8 cellular contexts compared by ENCODE assay signal in genomic region chr17:4607773-4608187, GRCh38. TPM values are rescaled to one million over a fixed set of nuclear protein-coding genes. Genes with fewer than 3 reads are reported as not detected.
DNase-seq lines count a peak whose midpoint lies in the region; ATAC-seq, FAIRE-seq and TF ChIP-seq lines count a peak whose summit lies in the region.
"Had no signal": no experiment of that assay in that cellular context is flagged by ENCODE, and none has a peak within 500 bp of the region (broad histone marks: within the 10 kb centered on the region; RNA-seq: fewer than 3 reads in every experiment).

No MANE protein-coding gene starts in this region.

- H3K9me1 ChIP-seq in endothelial cell of umbilical vein (replicated peaks; ENCODE audit: control insufficient read depth, extremely low read depth, insufficient read depth, low read length), result no peaks in the 10 kb centered on the region

- no peaks in the 10 kb centered on the region for H3K9me3 ChIP-seq in endothelial cell of umbilical vein (replicated peaks; ENCODE audit: control insufficient read depth, insufficient read depth, low read length)
- no peaks in the 10 kb centered on the region for H3K9me3 ChIP-seq in mesenchymal stem cell (ENCODE audit: control insufficient read depth, low read length)
- no peaks in the 10 kb centered on the region for H3K9me3 ChIP-seq in transverse colon

- H2AK5ac ChIP-seq in mesenchymal stem cell (ENCODE audit: low read length, severe bottlenecking), result no peak overlapping the region

- no peak overlapping the region for H3K4me3 Mint-ChIP-seq in activated T-helper 17 cell treated with anti-CD3 and anti-CD28 coated beads, Interleukin-2, amount 50 U/mL, for 72 hours

- no peak overlapping the region for H3K23ac ChIP-seq in mesenchymal stem cell (ENCODE audit: low read length in 2 of 2)

- FAIRE-seq in endothelial cell of umbilical vein (lab: Jason Lieb, UNC), result no peak
- FAIRE-seq: endometrium had no signal

- no peaks in the 10 kb centered on the region for H4K20me1 ChIP-seq in endothelial cell of umbilical vein (replicated peaks; ENCODE audit: control insufficient read depth, extremely low read depth, insufficient read depth, low read length)

- H3K27me3 Mint-ChIP-seq in activated T-helper 17 cell treated with anti-CD3 and anti-CD28 coated beads, Interleukin-2, amount 50 U/mL, for 72 hours, result peaks cover 13% of the 10 kb centered on the region

- H4K91ac ChIP-seq in mesenchymal stem cell (ENCODE audit: low read length), result no peak overlapping the region

- H3K4me1 ChIP-seq in endothelial cell of umbilical vein (ENCODE audit: control insufficient read depth, extremely low read depth, insufficient read depth, low read length), result peaks cover 4% of the 10 kb centered on the region
- H3K4me1 ChIP-seq in mesenchymal stem cell (ENCODE audit: control insufficient read depth, insufficient read depth, low read depth, low read length), result peaks cover 27% of the 10 kb centered on the region
- H3K4me1 ChIP-seq in transverse colon, result peaks cover 0 to 10% (median 5%) of the 10 kb centered on the region in 4 donors

- H2BK12ac ChIP-seq in mesenchymal stem cell (ENCODE audit: low read length in 2 of 2), result no peak overlapping the region

- TF ChIP-seq CTCF in NB4 (IDR thresholded peaks at IDR 0.05; ENCODE audit: low read depth, low read length) (no peak), endothelial cell of umbilical vein (IDR thresholded peaks at IDR 0.05; ENCODE audit: extremely low read depth in 1 of 2, insufficient read depth in 1 of 2, low read depth in 1 of 2, low read length in 2 of 2) (no peak), transverse colon (IDR thresholded peaks at IDR 0.05) (no peak)

- no peak overlapping the region for H3K9ac ChIP-seq in endothelial cell of umbilical vein (replicated peaks; ENCODE audit: extremely low read depth, insufficient read depth, low read length)
- peak overlapping the region; percentile 69 for H3K9ac ChIP-seq in mesenchymal stem cell (ENCODE audit: low read length)

- H3K27me3 ChIP-seq in endothelial cell of umbilical vein (ENCODE audit: control insufficient read depth in 2 of 2, insufficient read depth in 2 of 2, low read length in 2 of 2) (peaks cover 8 to 13% of the 10 kb centered on the region in 2 experiments), mesenchymal stem cell (ENCODE audit: control insufficient read depth in 1 of 2, insufficient read depth in 1 of 2, low read length in 2 of 2) (peaks cover 0 to 20% of the 10 kb centered on the region in 2 experiments), transverse colon (no peaks in the 10 kb centered on the region)

- H3K36me3 ChIP-seq in endothelial cell of umbilical vein (ENCODE audit: control insufficient read depth in 2 of 2, extremely low read depth in 1 of 2, insufficient read depth in 2 of 2, low read length in 2 of 2) (no peaks in the 10 kb centered on the region), mesenchymal stem cell (ENCODE audit: control insufficient read depth in 1 of 2, insufficient read depth in 2 of 2, low read depth in 1 of 2, low read length in 2 of 2) (no peaks in the 10 kb centered on the region), transverse colon (no peaks in the 10 kb centered on the region)

- DNase-seq in NB4 (ENCODE audit: low read depth) (peak; percentile 49), endothelial cell of umbilical vein (ENCODE audit: low read depth, low spot score) (peak; percentile 66), mesenchymal stem cell (peak; percentile 65), transverse colon (peak; percentile 54), NCI-H524 (lab: John Stamatoyannopoulos, UW) (no peak), HCEC 1CT (no peak)

- no peak for ATAC-seq in activated T-helper 17 cell treated with anti-CD3 and anti-CD28 coated beads, Interleukin-2, amount 50 U/mL, for 72 hours (replicated peaks)

- no TSS peak for BruUV-seq in endothelial cell of umbilical vein (replicated peaks; lab: Mats Ljungman, UMichigan)

- no peak overlapping the region for H4K8ac ChIP-seq in mesenchymal stem cell (ENCODE audit: low read length)

- H2BK15ac ChIP-seq in mesenchymal stem cell (ENCODE audit: low read depth, poor library complexity, severe bottlenecking), result no peak overlapping the region

- 35% methylated on average over 8 of the region's 9 CpGs for WGBS in mesenchymal stem cell
- WGBS in transverse colon (ENCODE audit: low coverage in 1 of 2), 2 donors, result 39 to 53% methylated on average over 8 to 9 of the region's 9 CpGs

- no peaks in the 10 kb centered on the region for H3K9me3 Mint-ChIP-seq in activated T-helper 17 cell treated with anti-CD3 and anti-CD28 coated beads, Interleukin-2, amount 50 U/mL, for 72 hours

- no peak for TF ChIP-seq EP300 in transverse colon (IDR thresholded peaks at IDR 0.05; ENCODE audit: low read depth)

- in situ Hi-C loops in transverse colon (cut with MboI; ENCODE audit: low pct_ligation_motif_present in 1 of 4, low pct_unique_long_range_greater_than_20kb in 1 of 4, low sequenced_read_pairs in 3 of 4), result loop anchor here in 1 of 4 donors (25.0 kb wide), 1 partner anchor 170 kb away; the partner anchor contains the start of gene SPNS3

- H3K4me3 ChIP-seq in NB4 (ENCODE audit: low read depth, low read length) (no peak overlapping the region), endothelial cell of umbilical vein (replicated peaks in 1 of 3; ENCODE audit: insufficient read depth in 1 of 3, low read depth in 1 of 3, low read length in 3 of 3) (no peak overlapping the region), mesenchymal stem cell (ENCODE audit: insufficient read depth in 1 of 2, low read depth in 1 of 2, low read length in 2 of 2) (peak overlapping the region in 1 of 2 experiments; percentile 38), transverse colon (no peak overlapping the region)

- intact Hi-C loops in endothelial cell of umbilical vein (cut with micrococcal nuclease) (no loop called here), transverse colon (cut with DNase I; ENCODE audit: low total_unique reads) (no loop called here)

- H3K14ac ChIP-seq in mesenchymal stem cell (ENCODE audit: low read length in 2 of 2), result no peak overlapping the region

- no peaks in the 10 kb centered on the region for H3K36me3 Mint-ChIP-seq in activated T-helper 17 cell treated with anti-CD3 and anti-CD28 coated beads, Interleukin-2, amount 50 U/mL, for 72 hours (ENCODE audit: low read depth)

- no peak overlapping the region for H3K4ac ChIP-seq in mesenchymal stem cell (ENCODE audit: low read depth in 1 of 2, low read length in 2 of 2)

- no peaks in the 10 kb centered on the region for H3K79me2 ChIP-seq in endothelial cell of umbilical vein (ENCODE audit: control insufficient read depth, insufficient read depth, low read length)

- CTCF ChIA-PET in endothelial cell of umbilical vein (lab: Charles Lee), result interaction anchor here (0.8 to 5.1 kb wide), 3 partner anchors 17 to 295 kb away, joined by 3 to 32 read pairs (median 7); partner anchors contain the start of gene CHRNE

- H3K4me2 ChIP-seq in endothelial cell of umbilical vein (ENCODE audit: insufficient read depth, low read length), result no peak overlapping the region
- peak overlapping the region; percentile 18 for H3K4me2 ChIP-seq in mesenchymal stem cell (ENCODE audit: low read length, poor library complexity, severe bottlenecking)

- dilution Hi-C loops in endothelial cell of umbilical vein (cut with MboI; ENCODE audit: extremely low pct_ligation_motif_present, low sequenced_read_pairs), result no loop called here

- TF ChIP-seq POLR2A in NB4 (IDR thresholded peaks at IDR 0.05; ENCODE audit: extremely low read depth, insufficient read length) (no peak), endothelial cell of umbilical vein (IDR thresholded peaks at IDR 0.05; ENCODE audit: low read depth, low read length) (no peak), transverse colon (IDR thresholded peaks at IDR 0.05) (no peak)

- H3K27ac ChIP-seq in endothelial cell of umbilical vein (ENCODE audit: insufficient read depth, low read depth, low read length) (no peak overlapping the region), mesenchymal stem cell (ENCODE audit: low read length, poor library complexity, severe bottlenecking) (peak overlapping the region; percentile 76), transverse colon (peak overlapping the region; percentile 28 to 53 (median 46))

- POLR2A ChIA-PET in endothelial cell of umbilical vein (lab: Charles Lee), result no interaction called here

- H2AFZ ChIP-seq in endothelial cell of umbilical vein (ENCODE audit: low read depth, low read length) (peak overlapping the region; percentile 35), mesenchymal stem cell (ENCODE audit: low read depth, low read length) (no peak overlapping the region)

- no peak overlapping the region for H2BK120ac ChIP-seq in mesenchymal stem cell (ENCODE audit: low read depth, low read length)

- H3K4me1 Mint-ChIP-seq in activated T-helper 17 cell treated with anti-CD3 and anti-CD28 coated beads, Interleukin-2, amount 50 U/mL, for 72 hours, result no peaks in the 10 kb centered on the region

- peak overlapping the region; percentile 74 for H2BK5ac ChIP-seq in mesenchymal stem cell (ENCODE audit: low read depth, low read length, poor library complexity, severe bottlenecking)

- no peak overlapping the region for H3K18ac ChIP-seq in mesenchymal stem cell (ENCODE audit: low read depth in 1 of 2, low read length in 2 of 2)

- no peaks in the 10 kb centered on the region for H3K79me1 ChIP-seq in mesenchymal stem cell (replicated peaks; ENCODE audit: low read length, poor library complexity, severe bottlenecking)

- no peak overlapping the region for H3K27ac Mint-ChIP-seq in activated T-helper 17 cell treated with anti-CD3 and anti-CD28 coated beads, Interleukin-2, amount 50 U/mL, for 72 hours

RNA-seq across cellular contexts. Expression of gene SMTNL2, which starts 23.5 kb away (rescaled TPM):
- not detected in 2 replicates for total RNA-seq in endothelial cell of umbilical vein
- not detected in 2 replicates for polyA plus RNA-seq in endothelial cell of umbilical vein
- polyA plus RNA-seq in endothelial cell of umbilical vein (2011; cell fraction: cytosol; rRNA removed), result not detected in 2 replicates
- not detected in 2 replicates for polyA plus RNA-seq in endothelial cell of umbilical vein (2011; cell fraction: nucleus; rRNA removed)
- not detected in 2 replicates for polyA plus RNA-seq in endothelial cell of umbilical vein (2012)
- polyA minus RNA-seq in endothelial cell of umbilical vein, result not detected in 2 replicates
- polyA minus RNA-seq in endothelial cell of umbilical vein (2011; cell fraction: cytosol; rRNA and poly(A)+ RNA removed), result not detected
- not detected in 2 replicates for polyA minus RNA-seq in endothelial cell of umbilical vein (2011; cell fraction: nucleus; rRNA and poly(A)+ RNA removed)
- 0.12 TPM for polyA plus RNA-seq in mesenchymal stem cell (2013, experiment 1 of 2)
- polyA plus RNA-seq in mesenchymal stem cell (2013, experiment 2 of 2), result 0.18 TPM
- total RNA-seq in transverse colon, result under 1 TPM in 3 of 4 donors, not detected in 1; 0.16 to 0.96 (median 0.40) TPM
- total RNA-seq in activated T-helper 17 cell treated with anti-CD3 and anti-CD28 coated beads, Interleukin-2, amount 50 U/mL, for 72 hours, result not detected

RNA-seq across cellular contexts. Expression of gene ALOX15, which starts 33.7 kb away (rescaled TPM):
- total RNA-seq in endothelial cell of umbilical vein (not detected in 2 replicates), transverse colon (under 1 TPM in 2 of 4 donors, not detected in 2; 0.41 to 0.48 TPM)
- polyA plus RNA-seq in endothelial cell of umbilical vein, result not detected in 2 replicates
- not detected in 2 replicates for polyA plus RNA-seq in endothelial cell of umbilical vein (2011; cell fraction: cytosol; rRNA removed)
- not detected in 2 replicates for polyA plus RNA-seq in endothelial cell of umbilical vein (2011; cell fraction: nucleus; rRNA removed)
- polyA plus RNA-seq in endothelial cell of umbilical vein (2012), result not detected in 2 replicates
- not detected in 2 replicates for polyA minus RNA-seq in endothelial cell of umbilical vein
- polyA minus RNA-seq in endothelial cell of umbilical vein (2011; cell fraction: cytosol; rRNA and poly(A)+ RNA removed), result not detected
- polyA minus RNA-seq in endothelial cell of umbilical vein (2011; cell fraction: nucleus; rRNA and poly(A)+ RNA removed), result not detected in 2 replicates
- 0.01 TPM for polyA plus RNA-seq in mesenchymal stem cell (2013, experiment 1 of 2)
- not detected for polyA plus RNA-seq in mesenchymal stem cell (2013, experiment 2 of 2)
- total RNA-seq in activated T-helper 17 cell treated with anti-CD3 and anti-CD28 coated beads, Interleukin-2, amount 50 U/mL, for 72 hours, result under 1 TPM in 1 of 2 donors, not detected in 1; 0.24 TPM

RNA-seq across cellular contexts. Expression of gene GGT6, which starts 47.4 kb away (rescaled TPM):
- total RNA-seq in endothelial cell of umbilical vein, result not detected in 2 replicates
- not detected in 2 replicates for polyA plus RNA-seq in endothelial cell of umbilical vein
- polyA plus RNA-seq in endothelial cell of umbilical vein (2011; cell fraction: cytosol; rRNA removed), result not detected in 2 replicates
- not detected in 2 replicates for polyA plus RNA-seq in endothelial cell of umbilical vein (2011; cell fraction: nucleus; rRNA removed)
- polyA plus RNA-seq in endothelial cell of umbilical vein (2012), result not detected in 2 replicates
- not detected in 2 replicates for polyA minus RNA-seq in endothelial cell of umbilical vein
- polyA minus RNA-seq in endothelial cell of umbilical vein (2011; cell fraction: cytosol; rRNA and poly(A)+ RNA removed), result not detected
- polyA minus RNA-seq in endothelial cell of umbilical vein (2011; cell fraction: nucleus; rRNA and poly(A)+ RNA removed), result not detected in 2 replicates
- polyA plus RNA-seq in mesenchymal stem cell (2013, experiment 1 of 2), result not detected
- polyA plus RNA-seq in mesenchymal stem cell (2013, experiment 2 of 2), result not detected
- total RNA-seq in transverse colon, result 100 to 1,000 TPM; 214 to 308 (median 283) TPM
- not detected for total RNA-seq in activated T-helper 17 cell treated with anti-CD3 and anti-CD28 coated beads, Interleukin-2, amount 50 U/mL, for 72 hours

RNA-seq across cellular contexts. Expression of gene MYBBP1A, which starts 52.6 kb away (rescaled TPM):
- 78.1 and 79.2 TPM in 2 replicates for total RNA-seq in endothelial cell of umbilical vein
- polyA plus RNA-seq in endothelial cell of umbilical vein, result 26.8 and 29.3 TPM in 2 replicates
- polyA plus RNA-seq in endothelial cell of umbilical vein (2011; cell fraction: cytosol; rRNA removed), result 23.1 and 28.2 TPM in 2 replicates
- 109 and 111 TPM in 2 replicates for polyA plus RNA-seq in endothelial cell of umbilical vein (2011; cell fraction: nucleus; rRNA removed)
- 54.2 and 58.6 TPM in 2 replicates for polyA plus RNA-seq in endothelial cell of umbilical vein (2012)
- 36.6 and 55.5 TPM in 2 replicates for polyA minus RNA-seq in endothelial cell of umbilical vein
- polyA minus RNA-seq in endothelial cell of umbilical vein (2011; cell fraction: cytosol; rRNA and poly(A)+ RNA removed), result 65.2 TPM
- 43.8 and 58.8 TPM in 2 replicates for polyA minus RNA-seq in endothelial cell of umbilical vein (2011; cell fraction: nucleus; rRNA and poly(A)+ RNA removed)
- 20.8 TPM for polyA plus RNA-seq in mesenchymal stem cell (2013, experiment 1 of 2)
- 19.7 TPM for polyA plus RNA-seq in mesenchymal stem cell (2013, experiment 2 of 2)
- total RNA-seq in transverse colon, result 100 to 1,000 TPM in 2 of 4 donors, 10 to 100 TPM in 2; 25.4 to 148 (median 81.5) TPM
- total RNA-seq in activated T-helper 17 cell treated with anti-CD3 and anti-CD28 coated beads, Interleukin-2, amount 50 U/mL, for 72 hours, result 10 to 100 TPM; 47.5 to 95.4 TPM

Comparison
In these comparisons a context has a peak if more than half of its experiments do, and no peak if none do; other contexts are left out.
1. DNase-seq: peak in NB4 (single experiment), endothelial cell of umbilical vein (single experiment), mesenchymal stem cell (single experiment) and transverse colon (single experiment); none in NCI-H524 (0 of 2) and HCEC 1CT (single experiment).
2. RNA of gene GGT6, which starts 47.4 kb away (total RNA-seq): 214 to 308 TPM in transverse colon; not detected in endothelial cell of umbilical vein and not detected in activated T-helper 17 cell treated with anti-CD3 and anti-CD28 coated beads, Interleukin-2, amount 50 U/mL, for 72 hours; every median in the first group is over 100 times any median in the second.